Comparison of ENCODE assay signal across 1 cellular context in genomic region chr12:39413836-39414771, GRCh38.
TF ChIP-seq lines count a peak whose summit lies in the region.

No MANE protein-coding gene starts in this region.

TF ChIP-seq in K562, 482 proteins besides CTCF, POLR2A, EP300 and RAD21 (continued from another document):
- TF ChIP-seq HNRNPL (IDR thresholded peaks at IDR 0.05; ENCODE audit: low read depth, low read length) (no peak), SOX6 (IDR thresholded peaks at IDR 0.05) (no peak), NFATC3 (IDR thresholded peaks at IDR 0.05) (no peak), ZNF280A (IDR thresholded peaks at IDR 0.05; ENCODE audit: low read depth, partially characterized antibody) (no peak)
